In the genomic region with DNA sequence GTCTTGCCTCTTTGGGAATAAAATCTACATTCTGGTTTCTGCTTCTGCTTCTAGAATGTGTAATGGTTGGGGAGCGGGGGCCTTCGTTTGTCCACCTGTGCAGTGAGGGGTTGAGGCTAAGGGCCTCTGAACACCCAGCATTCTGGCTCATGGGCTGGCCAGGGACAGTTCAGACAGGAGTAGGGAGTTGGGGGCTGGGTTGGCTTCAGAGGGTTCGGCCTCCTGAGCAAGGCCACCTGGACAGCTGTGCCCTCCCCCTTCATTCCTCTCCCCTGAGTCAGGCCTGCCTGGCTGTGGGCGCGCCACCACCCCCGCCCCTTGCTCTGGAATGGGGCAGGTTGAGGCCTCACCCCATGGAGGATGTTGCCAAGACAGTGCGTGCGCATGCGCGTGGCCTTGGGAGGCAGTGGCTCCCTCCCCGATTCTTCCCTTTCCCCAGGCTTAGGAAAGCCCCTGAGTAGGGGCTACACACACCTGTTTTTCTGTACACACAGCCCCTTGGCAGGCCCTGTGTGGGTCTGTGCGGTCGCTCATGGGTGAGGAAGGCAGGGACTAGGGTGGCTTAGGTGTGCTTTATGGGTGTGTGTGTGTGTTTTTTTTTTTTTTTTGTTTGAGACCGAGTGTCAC, we compare ENCODE assay signal across 8 cellular contexts. TPM values are rescaled to one million over a fixed set of nuclear protein-coding genes. Genes with fewer than 3 reads are reported as not detected.
DNase-seq lines count a peak whose midpoint lies in the region; ATAC-seq and TF ChIP-seq lines count a peak whose summit lies in the region.

No MANE protein-coding gene starts in this region.

- H3K4me1 Mint-ChIP-seq in osteocyte (ENCODE audit: unreplicated experiment), result peaks cover 36% of the 10 kb centered on the region

- H3K4me3 ChIP-seq in NT2/D1 (ENCODE audit: insufficient read length, low read depth), result no peak overlapping the region

- TF ChIP-seq CTCF in foreskin keratinocyte (conservative IDR thresholded peaks at IDR 0.05) (no peak), osteocyte (IDR thresholded peaks at IDR 0.05) (no peak)

- peaks cover 3% of the 10 kb centered on the region for H3K36me3 Mint-ChIP-seq in osteocyte (ENCODE audit: unreplicated experiment)

- H3K4me1 ChIP-seq in NT2/D1 (ENCODE audit: insufficient read depth, insufficient read length), result peaks cover 44% of the 10 kb centered on the region
- peaks cover 38% of the 10 kb centered on the region for H3K4me1 ChIP-seq in foreskin keratinocyte

- H3K27me3 Mint-ChIP-seq in osteocyte (ENCODE audit: unreplicated experiment), result no peaks in the 10 kb centered on the region

- H3K9ac ChIP-seq in NT2/D1 (ENCODE audit: insufficient read length, low read depth), result peak overlapping the region; percentile 66

- peak overlapping the region; percentile 80 for H3K27ac ChIP-seq in foreskin keratinocyte

- ATAC-seq in foreskin keratinocyte (peak; percentile 76), GM18519 (IDR thresholded peaks at IDR 0.05; ENCODE audit: low FRiP score, unreplicated experiment) (no peak)

- peaks cover 20% of the 10 kb centered on the region for H3K36me3 ChIP-seq in NT2/D1 (ENCODE audit: insufficient read depth, insufficient read length, low read length)

- DNase-seq in EL, result peak; percentile 34
- peak; percentile 99 for DNase-seq in NT2/D1 (ENCODE audit: low read depth, low spot score)
- DNase-seq in foreskin keratinocyte, result peak; percentile 92 to 96
- no peak for DNase-seq in osteocyte (ENCODE audit: extremely low spot score, unreplicated experiment)
- DNase-seq in occipital lobe (lab: John Stamatoyannopoulos, UW), result no peak
- DNase-seq in DMS114 treated with DMSO at 0.1 percent for 48 hours (lab: John Stamatoyannopoulos, UW; ENCODE audit: unreplicated experiment), result no peak
- no peak for DNase-seq in activated CD4-positive, alpha-beta T cell treated with anti-CD3 and anti-CD28 coated beads, Interleukin-2, amount 50 U/mL, for 48 hours

- H3K27me3 ChIP-seq in NT2/D1 (ENCODE audit: insufficient read depth, insufficient read length) (no peaks in the 10 kb centered on the region), foreskin keratinocyte (no peaks in the 10 kb centered on the region)

- H3K9me3 Mint-ChIP-seq in osteocyte (ENCODE audit: unreplicated experiment), result no peaks in the 10 kb centered on the region

- no peak overlapping the region for H3K4me3 Mint-ChIP-seq in osteocyte (ENCODE audit: unreplicated experiment)

- no peaks in the 10 kb centered on the region for H3K9me3 ChIP-seq in NT2/D1 (ENCODE audit: insufficient read depth, low read length)

- H3K27ac Mint-ChIP-seq in osteocyte (ENCODE audit: unreplicated experiment), result peak overlapping the region; percentile 80

RNA-seq across cellular contexts. Expression of a gene that starts 57.0 kb away (rescaled TPM):
- total RNA-seq in foreskin keratinocyte (119 and 130 TPM in 2 replicates), osteocyte (177 and 191 TPM in 2 replicates), occipital lobe (43.4 TPM)
- 95.9 and 107 TPM in 2 replicates for polyA plus RNA-seq in foreskin keratinocyte

RNA-seq across cellular contexts. Expression of a gene that starts 57.3 kb away (rescaled TPM):
- total RNA-seq in foreskin keratinocyte (27.6 and 28.6 TPM in 2 replicates), osteocyte (49.8 and 54.4 TPM in 2 replicates), occipital lobe (42.7 TPM)
- 8.1 and 12.4 TPM in 2 replicates for polyA plus RNA-seq in foreskin keratinocyte

RNA-seq across cellular contexts. Expression of a gene that starts 57.5 kb away (rescaled TPM):
- total RNA-seq in foreskin keratinocyte, result 4.5 and 6.6 TPM in 2 replicates
- 1.6 and 2.2 TPM in 2 replicates for polyA plus RNA-seq in foreskin keratinocyte
- 23.0 and 24.6 TPM in 2 replicates for total RNA-seq in osteocyte
- total RNA-seq in occipital lobe, result 4.1 TPM

Comparison
In these comparisons a context has a peak if more than half of its experiments do, and no peak if none do; other contexts are left out.
1. DNase-seq: peak in EL (single experiment), NT2/D1 (single experiment) and foreskin keratinocyte (2 of 2); none in osteocyte (single experiment), occipital lobe (single experiment), DMS114 treated with DMSO at 0.1 percent for 48 hours (single experiment) and activated CD4-positive, alpha-beta T cell treated with anti-CD3 and anti-CD28 coated beads, Interleukin-2, amount 50 U/mL, for 48 hours (0 of 2).